ENCODE assay signal across 8 cellular contexts in the genomic region with DNA sequence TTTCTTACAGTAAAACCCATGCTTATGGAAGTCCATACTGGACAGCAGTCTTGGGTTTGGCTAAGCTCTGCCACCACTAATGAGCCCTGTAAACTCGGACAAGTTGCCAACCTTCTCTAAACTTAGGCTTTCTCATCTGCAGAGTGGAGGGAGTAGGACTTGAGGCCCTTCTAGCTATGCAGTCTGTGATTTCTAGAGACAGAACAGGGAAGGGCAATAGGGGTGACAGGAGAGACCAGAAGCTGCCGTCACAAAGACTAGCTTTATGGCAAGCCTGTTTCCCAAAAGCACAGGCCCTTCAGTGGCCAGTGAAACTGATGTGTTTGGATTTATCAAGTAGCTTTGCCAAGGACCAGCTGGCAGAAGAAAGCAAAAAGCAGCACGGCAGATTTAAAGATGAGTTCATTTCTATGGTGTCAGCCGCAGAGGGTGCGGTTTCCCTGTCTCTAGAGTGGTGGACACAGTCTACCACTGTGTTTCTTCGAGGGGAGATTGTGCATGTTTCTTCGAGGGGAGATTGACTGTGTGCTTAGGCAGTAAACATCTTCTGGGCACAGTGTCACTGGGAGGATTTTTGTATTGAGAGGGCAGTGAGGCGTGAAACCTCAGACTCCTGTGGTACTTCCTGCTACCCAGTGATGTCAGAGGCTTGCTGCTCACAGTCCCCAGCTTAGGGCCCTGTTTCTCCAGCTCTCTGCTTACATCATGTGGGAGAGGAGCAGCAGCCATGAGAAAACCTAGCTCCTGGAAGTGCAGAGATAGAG.
A peak's percentile ranks its signal among the peaks of the same experiment; 100 is the strongest.
DNase-seq lines count a peak whose midpoint lies in the region; ATAC-seq lines count a peak whose summit lies in the region.

No MANE protein-coding gene starts in this region.

- no peak overlapping the region for H3K27ac ChIP-seq in right cardiac atrium (ENCODE audit: low read length)
- peak overlapping the region; percentile 82 for H3K27ac ChIP-seq in temporal lobe (ENCODE audit: low read depth, low read length)

- no peak overlapping the region for H3K4me3 ChIP-seq in right cardiac atrium (ENCODE audit: low read length)

- no peaks in the 10 kb centered on the region for H3K27me3 ChIP-seq in right cardiac atrium (ENCODE audit: control insufficient read depth, insufficient read depth)

- DNase-seq in GDM1 (lab: John Stamatoyannopoulos, UW) (peak; percentile 58), SW480 (ENCODE audit: low spot score) (peak; percentile 50), right cardiac atrium (no peak)
- DNase-seq in activated effector memory CD4-positive, alpha-beta T cell treated with Interleukin-2 at 50 U/mL for 16 hours = no peak
- DNase-seq in effector CD4-positive, alpha-beta T cell = no peak

- ATAC-seq in GM21360 (IDR thresholded peaks at IDR 0.05; ENCODE audit: unreplicated experiment) (peak; percentile 98), HG03520 (IDR thresholded peaks at IDR 0.05; ENCODE audit: unreplicated experiment) (peak; percentile 99), right cardiac atrium (peak; percentile 57 to 62)

- H3K4me1 ChIP-seq in right cardiac atrium (ENCODE audit: control insufficient read depth, insufficient read depth, low read length) = peaks cover 5% of the 10 kb centered on the region

- intact Hi-C loops in right cardiac atrium (cut with DNase I) = no loop called here

- H3K9me3 ChIP-seq in right cardiac atrium (ENCODE audit: control insufficient read depth, low read length) = no peaks in the 10 kb centered on the region

- WGBS in right cardiac atrium = 56% methylated on average over 8 of the region's 8 CpGs

Comparison
In these comparisons a context has a peak if more than half of its experiments do, and no peak if none do; other contexts are left out.
1. DNase-seq: peak in GDM1 (single experiment) and SW480 (single experiment); none in right cardiac atrium (0 of 3), activated effector memory CD4-positive, alpha-beta T cell treated with Interleukin-2 at 50 U/mL for 16 hours (single experiment) and effector CD4-positive, alpha-beta T cell (single experiment).
2. Peak in every context shown above with its lines, with median percentiles within 50 percentile points of each other: ATAC-seq.